ENCODE assay signal across 34 cellular contexts in the genomic region with DNA sequence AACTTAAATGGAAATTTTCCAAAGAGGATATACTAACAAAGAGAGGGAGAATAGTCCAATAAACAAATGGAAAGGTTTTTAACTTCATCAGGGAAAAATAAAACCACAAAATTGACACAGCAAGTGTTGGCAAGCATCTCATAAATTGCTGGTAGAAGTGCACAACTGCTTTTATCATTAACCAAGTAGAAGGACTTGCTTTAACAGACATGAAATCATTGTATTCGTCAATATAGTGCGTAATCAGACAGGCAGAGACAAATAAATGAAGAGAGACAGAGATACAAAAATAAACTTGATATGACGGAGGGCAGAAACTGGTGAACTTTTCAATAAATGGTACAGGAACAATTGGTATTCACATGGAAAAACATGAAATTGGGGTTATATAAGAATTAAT.
"Had no signal": no experiment of that assay in that cellular context is flagged by ENCODE, and none has a peak within 500 bp of the region (broad histone marks: within the 10 kb centered on the region; RNA-seq: fewer than 3 reads in every experiment).

No MANE protein-coding gene starts in this region.

- H3K4me3 ChIP-seq: adrenal gland, body of pancreas, breast epithelium, MG63, Peyer's patch had no signal

- DNase-seq: activated CD4-positive, alpha-beta memory T cell treated with anti-CD3 and anti-CD28 coated beads, Interleukin-2, amount 10 ng/mL, durations not matched to agents 7 days and 5 days; activated CD4-positive, alpha-beta T cell treated with anti-CD3 and anti-CD28 coated beads for 1 hour; activated CD4-positive, alpha-beta T cell treated with anti-CD3 and anti-CD28 coated beads for 48 hours; activated CD4-positive, CD25-positive, alpha-beta regulatory T cell; activated CD8-positive, alpha-beta memory T cell treated with anti-CD3 and anti-CD28 coated beads for 24 hours; activated CD8-positive, alpha-beta memory T cell treated with anti-CD3 and anti-CD28 coated beads, Interleukin-2, amount 10 ng/mL, durations not matched to agents 7 days and 5 days; activated gamma-delta T cell treated with Interleukin-2 at 50 U/mL for 16 hours; activated naive CD4-positive, alpha-beta T cell treated with anti-CD3 and anti-CD28 coated beads, Interleukin-2, amount 10 ng/mL, durations not matched to agents 7 days and 5 days; activated naive CD8-positive, alpha-beta T cell treated with anti-CD3 and anti-CD28 coated beads, Interleukin-2, amount 10 ng/mL, durations not matched to agents 7 days and 5 days; activated T-cell treated with anti-CD3 and anti-CD28 coated beads, Interleukin-2, amount 50 U/mL, for 1 hour; adrenal gland; body of pancreas; cerebellar nuclear complex; Karpas-422; MG63; NCI-H1048; NCI-H1105 treated with DMSO at 0.1 percent for 48 hours; NCI-H1436 treated with DMSO at 0.1 percent for 48 hours; NCI-H1694 treated with DMSO at 0.1 percent for 48 hours; NCI-H2029; NCI-H345; NCI-H524 treated with DMSO at 0.1 percent for 48 hours; Peyer's patch; SIG-M5; SW 1271; T-helper 1 cell; T-helper 2 cell; T-helper 9 cell; WERI-Rb-1 had no signal

- FAIRE-seq: astrocyte had no signal

- H3K36me3 ChIP-seq: breast epithelium had no signal

- ATAC-seq: activated CD8-positive, alpha-beta memory T cell treated with anti-CD3 and anti-CD28 coated beads, Interleukin-2, amount 10 ng/mL, durations not matched to agents 7 days and 5 days; body of pancreas; Right ventricle myocardium inferior had no signal

- H3K4me1 ChIP-seq: breast epithelium, Peyer's patch had no signal

- H3K27ac ChIP-seq: adrenal gland, body of pancreas, breast epithelium, Peyer's patch, RWPE1, WERI-Rb-1 had no signal

- H3K9me3 Mint-ChIP-seq: activated CD4-positive, alpha-beta memory T cell treated with anti-CD3 and anti-CD28 coated beads, Interleukin-2, amount 10 ng/mL, durations not matched to agents 7 days and 5 days; activated naive CD4-positive, alpha-beta T cell treated with anti-CD3 and anti-CD28 coated beads, Interleukin-2, amount 10 ng/mL, durations not matched to agents 7 days and 5 days; activated naive CD8-positive, alpha-beta T cell treated with anti-CD3 and anti-CD28 coated beads, Interleukin-2, amount 10 ng/mL, durations not matched to agents 7 days and 5 days; activated T-helper 1 cell treated with anti-CD3 and anti-CD28 coated beads, Interleukin-12 subunit alpha, Interleukin-12 subunit beta, Interleukin-2, Interleukin-4 antibody, amounts not matched to agents 30 ng/mL and 10 ng/mL and 1 ng/mL, durations not matched to agents 14 hours and 24 hours and 36 hours had no signal

- H3K9me3 ChIP-seq: adrenal gland, body of pancreas, breast epithelium, MG63, Peyer's patch had no signal

- H3K27me3 Mint-ChIP-seq: activated CD4-positive, alpha-beta memory T cell treated with anti-CD3 and anti-CD28 coated beads, Interleukin-2, amount 10 ng/mL, durations not matched to agents 7 days and 5 days; activated CD8-positive, alpha-beta memory T cell treated with anti-CD3 and anti-CD28 coated beads, Interleukin-2, amount 10 ng/mL, durations not matched to agents 7 days and 5 days; activated naive CD4-positive, alpha-beta T cell treated with anti-CD3 and anti-CD28 coated beads, Interleukin-2, amount 10 ng/mL, durations not matched to agents 7 days and 5 days; activated naive CD8-positive, alpha-beta T cell treated with anti-CD3 and anti-CD28 coated beads, Interleukin-2, amount 10 ng/mL, durations not matched to agents 7 days and 5 days had no signal

- H3K4me3 Mint-ChIP-seq: activated CD4-positive, alpha-beta memory T cell treated with anti-CD3 and anti-CD28 coated beads, Interleukin-2, amount 10 ng/mL, durations not matched to agents 7 days and 5 days; activated CD8-positive, alpha-beta memory T cell treated with anti-CD3 and anti-CD28 coated beads, Interleukin-2, amount 10 ng/mL, durations not matched to agents 7 days and 5 days; activated naive CD4-positive, alpha-beta T cell treated with anti-CD3 and anti-CD28 coated beads, Interleukin-2, amount 10 ng/mL, durations not matched to agents 7 days and 5 days; activated naive CD8-positive, alpha-beta T cell treated with anti-CD3 and anti-CD28 coated beads, Interleukin-2, amount 10 ng/mL, durations not matched to agents 7 days and 5 days; activated T-helper 1 cell treated with anti-CD3 and anti-CD28 coated beads, Interleukin-12 subunit alpha, Interleukin-12 subunit beta, Interleukin-2, Interleukin-4 antibody, amounts not matched to agents 30 ng/mL and 10 ng/mL and 1 ng/mL, durations not matched to agents 14 hours and 24 hours and 36 hours had no signal

- H3K27ac Mint-ChIP-seq: activated CD4-positive, alpha-beta memory T cell treated with anti-CD3 and anti-CD28 coated beads, Interleukin-2, amount 10 ng/mL, durations not matched to agents 7 days and 5 days; activated CD8-positive, alpha-beta memory T cell treated with anti-CD3 and anti-CD28 coated beads, Interleukin-2, amount 10 ng/mL, durations not matched to agents 7 days and 5 days; activated naive CD4-positive, alpha-beta T cell treated with anti-CD3 and anti-CD28 coated beads, Interleukin-2, amount 10 ng/mL, durations not matched to agents 7 days and 5 days; activated naive CD8-positive, alpha-beta T cell treated with anti-CD3 and anti-CD28 coated beads, Interleukin-2, amount 10 ng/mL, durations not matched to agents 7 days and 5 days; activated T-helper 1 cell treated with anti-CD3 and anti-CD28 coated beads, Interleukin-12 subunit alpha, Interleukin-12 subunit beta, Interleukin-2, Interleukin-4 antibody, amounts not matched to agents 30 ng/mL and 10 ng/mL and 1 ng/mL, durations not matched to agents 14 hours and 24 hours and 36 hours had no signal

- H3K27me3 ChIP-seq: adrenal gland, body of pancreas, breast epithelium, MG63, Peyer's patch had no signal
